8 cellular contexts compared by ENCODE assay signal in genomic region chr1:37471345-37472231, GRCh38. TPM values are rescaled to one million over a fixed set of nuclear protein-coding genes. Genes with fewer than 3 reads are reported as not detected.
A peak's percentile ranks its signal among the peaks of the same experiment; 100 is the strongest.
DNase-seq lines count a peak whose midpoint lies in the region; ATAC-seq lines count a peak whose summit lies in the region.

No MANE protein-coding gene starts in this region.

- H3K27ac Mint-ChIP-seq in central memory CD8-positive, alpha-beta T cell (ENCODE audit: low read depth): peak overlapping the region; percentile 99
- H3K27ac Mint-ChIP-seq in stimulated activated effector memory CD8-positive, alpha-beta T cell treated with anti-CD3 and anti-CD28 coated beads, Interleukin-12 subunit alpha, Interleukin-12 subunit beta, amount 100 ng/mL, for 72 hours: peak overlapping the region; percentile 88

- H3K36me3 Mint-ChIP-seq in central memory CD8-positive, alpha-beta T cell (ENCODE audit: insufficient read depth): peaks cover 34% of the 10 kb centered on the region
- peaks cover 21% of the 10 kb centered on the region for H3K36me3 Mint-ChIP-seq in stimulated activated effector memory CD8-positive, alpha-beta T cell treated with anti-CD3 and anti-CD28 coated beads, Interleukin-12 subunit alpha, Interleukin-12 subunit beta, amount 100 ng/mL, for 72 hours

- H3K4me3 ChIP-seq in HAP-1: no peak overlapping the region

- no peaks in the 10 kb centered on the region for H3K9me3 Mint-ChIP-seq in central memory CD8-positive, alpha-beta T cell
- no peaks in the 10 kb centered on the region for H3K9me3 Mint-ChIP-seq in stimulated activated effector memory CD8-positive, alpha-beta T cell treated with anti-CD3 and anti-CD28 coated beads, Interleukin-12 subunit alpha, Interleukin-12 subunit beta, amount 100 ng/mL, for 72 hours

- H3K27me3 ChIP-seq in HAP-1 (ENCODE audit: low read depth): no peaks in the 10 kb centered on the region

- H3K36me3 ChIP-seq in HAP-1 (replicated peaks): peaks cover 10% of the 10 kb centered on the region

- ATAC-seq in central memory CD8-positive, alpha-beta T cell (replicated peaks; ENCODE audit: extremely low read depth, poor library complexity, severe bottlenecking): no peak
- ATAC-seq in stimulated activated effector memory CD8-positive, alpha-beta T cell treated with anti-CD3 and anti-CD28 coated beads, Interleukin-12 subunit alpha, Interleukin-12 subunit beta, amount 100 ng/mL, for 72 hours: no peak

- H3K4me3 Mint-ChIP-seq in central memory CD8-positive, alpha-beta T cell: peak overlapping the region; percentile 96
- H3K4me3 Mint-ChIP-seq in stimulated activated effector memory CD8-positive, alpha-beta T cell treated with anti-CD3 and anti-CD28 coated beads, Interleukin-12 subunit alpha, Interleukin-12 subunit beta, amount 100 ng/mL, for 72 hours: peak overlapping the region; percentile 95

- H3K9me3 ChIP-seq in HAP-1: no peaks in the 10 kb centered on the region

- peaks cover 14% of the 10 kb centered on the region for H3K4me1 ChIP-seq in HAP-1

- peaks cover 39% of the 10 kb centered on the region for H3K4me1 Mint-ChIP-seq in central memory CD8-positive, alpha-beta T cell
- H3K4me1 Mint-ChIP-seq in stimulated activated effector memory CD8-positive, alpha-beta T cell treated with anti-CD3 and anti-CD28 coated beads, Interleukin-12 subunit alpha, Interleukin-12 subunit beta, amount 100 ng/mL, for 72 hours: peaks cover 34% of the 10 kb centered on the region

- H3K27me3 Mint-ChIP-seq in central memory CD8-positive, alpha-beta T cell: no peaks in the 10 kb centered on the region

- DNase-seq in ELR (ENCODE audit: low read depth) (peak; percentile 92), NCI-H460 (ENCODE audit: extremely low read depth, low read depth) (peak; percentile 71), kidney tubule cell (ENCODE audit: low spot score) (peak; percentile 94), HAP-1 (ENCODE audit: low spot score in 2 of 2) (no peak), NCI-H2029 (lab: John Stamatoyannopoulos, UW) (no peak)
- no peak for DNase-seq in central memory CD8-positive, alpha-beta T cell (ENCODE audit: low spot score in 2 of 2)
- DNase-seq in stimulated activated effector memory CD8-positive, alpha-beta T cell treated with anti-CD3 and anti-CD28 coated beads, Interleukin-12 subunit alpha, Interleukin-12 subunit beta, amount 100 ng/mL, for 72 hours (ENCODE audit: low spot score in 2 of 2): no peak
- DNase-seq in stimulated activated CD4-positive, alpha-beta T cell treated with anti-CD3 and anti-CD28 coated beads, Interleukin-4, amount 100 ng/mL, for 1 hour: no peak

- in situ Hi-C loops in HAP-1 (cut with MboI; ENCODE audit: low sequenced_read_pairs): no loop called here

RNA-seq across cellular contexts. Expression of gene ZC3H12A, which starts 2.8 kb away (rescaled TPM):
- 12.3 and 12.9 TPM in 2 replicates for total RNA-seq in NCI-H460 (2014; rRNA removed; shearing (Covaris generic))
- polyA plus RNA-seq in NCI-H460 (2014; cell fraction: nucleus; rRNA removed): 48.0 and 65.8 TPM in 2 replicates

RNA-seq across cellular contexts. Expression of gene MEAF6, which starts 43.0 kb away (rescaled TPM):
- 82.0 and 95.0 TPM in 2 replicates for total RNA-seq in NCI-H460 (2014; rRNA removed; shearing (Covaris generic))
- polyA plus RNA-seq in NCI-H460 (2014; cell fraction: nucleus; rRNA removed): 61.6 and 63.6 TPM in 2 replicates

Comparison
In these comparisons a context has a peak if more than half of its experiments do, and no peak if none do; other contexts are left out.
1. DNase-seq: peak in ELR (single experiment), NCI-H460 (single experiment) and kidney tubule cell (single experiment); none in central memory CD8-positive, alpha-beta T cell (0 of 2), stimulated activated effector memory CD8-positive, alpha-beta T cell treated with anti-CD3 and anti-CD28 coated beads, Interleukin-12 subunit alpha, Interleukin-12 subunit beta, amount 100 ng/mL, for 72 hours (0 of 2), HAP-1 (0 of 2), stimulated activated CD4-positive, alpha-beta T cell treated with anti-CD3 and anti-CD28 coated beads, Interleukin-4, amount 100 ng/mL, for 1 hour (single experiment) and NCI-H2029 (single experiment).